1 cellular context compared by ENCODE assay signal in the genomic region with DNA sequence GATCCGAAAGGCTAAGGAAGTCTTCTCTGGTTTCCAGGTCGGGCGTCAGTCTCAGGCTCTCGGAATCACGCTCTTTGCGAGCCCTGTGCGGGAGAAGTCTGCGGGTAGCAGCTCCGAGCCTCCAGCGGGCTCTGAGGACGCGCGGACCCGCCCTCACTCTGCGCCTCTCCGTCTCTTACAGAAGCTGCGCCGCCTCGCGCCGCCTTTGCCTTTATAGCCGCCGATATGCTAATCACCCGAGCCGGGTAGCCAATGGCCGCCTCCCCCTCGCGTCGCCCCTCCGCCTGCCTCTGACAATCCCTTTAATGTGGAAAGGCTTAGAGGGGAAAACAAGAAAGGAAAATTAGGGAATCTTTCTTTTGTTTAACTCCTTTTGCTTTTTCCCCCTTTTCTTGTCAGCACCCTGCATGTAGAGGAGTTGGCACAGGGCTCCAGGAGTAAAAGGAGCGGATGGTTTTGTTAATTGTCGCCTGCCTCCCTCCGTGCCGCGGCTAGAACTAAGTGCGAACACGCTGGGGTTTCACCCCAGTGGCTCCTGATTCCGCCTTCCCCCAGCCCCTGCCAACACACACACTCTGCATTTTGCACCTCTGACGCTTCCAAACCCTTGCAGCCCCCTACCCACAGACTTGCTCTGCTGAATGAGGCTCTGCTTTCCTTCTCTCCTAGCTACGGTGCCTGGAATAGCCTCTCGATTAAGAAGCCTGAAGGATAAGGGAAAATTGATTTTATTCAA.
TF ChIP-seq lines count a peak whose summit lies in the region.

PCDH8 (minus strand) TSS at position 186 of the 736 bp plus-strand sequence. CDS start 204 bp downstream, outside the sequence.

TF ChIP-seq in H1, 55 proteins besides CTCF, POLR2A, EP300 and RAD21 (continued from another document):
- TF ChIP-seq, protein P1, sequence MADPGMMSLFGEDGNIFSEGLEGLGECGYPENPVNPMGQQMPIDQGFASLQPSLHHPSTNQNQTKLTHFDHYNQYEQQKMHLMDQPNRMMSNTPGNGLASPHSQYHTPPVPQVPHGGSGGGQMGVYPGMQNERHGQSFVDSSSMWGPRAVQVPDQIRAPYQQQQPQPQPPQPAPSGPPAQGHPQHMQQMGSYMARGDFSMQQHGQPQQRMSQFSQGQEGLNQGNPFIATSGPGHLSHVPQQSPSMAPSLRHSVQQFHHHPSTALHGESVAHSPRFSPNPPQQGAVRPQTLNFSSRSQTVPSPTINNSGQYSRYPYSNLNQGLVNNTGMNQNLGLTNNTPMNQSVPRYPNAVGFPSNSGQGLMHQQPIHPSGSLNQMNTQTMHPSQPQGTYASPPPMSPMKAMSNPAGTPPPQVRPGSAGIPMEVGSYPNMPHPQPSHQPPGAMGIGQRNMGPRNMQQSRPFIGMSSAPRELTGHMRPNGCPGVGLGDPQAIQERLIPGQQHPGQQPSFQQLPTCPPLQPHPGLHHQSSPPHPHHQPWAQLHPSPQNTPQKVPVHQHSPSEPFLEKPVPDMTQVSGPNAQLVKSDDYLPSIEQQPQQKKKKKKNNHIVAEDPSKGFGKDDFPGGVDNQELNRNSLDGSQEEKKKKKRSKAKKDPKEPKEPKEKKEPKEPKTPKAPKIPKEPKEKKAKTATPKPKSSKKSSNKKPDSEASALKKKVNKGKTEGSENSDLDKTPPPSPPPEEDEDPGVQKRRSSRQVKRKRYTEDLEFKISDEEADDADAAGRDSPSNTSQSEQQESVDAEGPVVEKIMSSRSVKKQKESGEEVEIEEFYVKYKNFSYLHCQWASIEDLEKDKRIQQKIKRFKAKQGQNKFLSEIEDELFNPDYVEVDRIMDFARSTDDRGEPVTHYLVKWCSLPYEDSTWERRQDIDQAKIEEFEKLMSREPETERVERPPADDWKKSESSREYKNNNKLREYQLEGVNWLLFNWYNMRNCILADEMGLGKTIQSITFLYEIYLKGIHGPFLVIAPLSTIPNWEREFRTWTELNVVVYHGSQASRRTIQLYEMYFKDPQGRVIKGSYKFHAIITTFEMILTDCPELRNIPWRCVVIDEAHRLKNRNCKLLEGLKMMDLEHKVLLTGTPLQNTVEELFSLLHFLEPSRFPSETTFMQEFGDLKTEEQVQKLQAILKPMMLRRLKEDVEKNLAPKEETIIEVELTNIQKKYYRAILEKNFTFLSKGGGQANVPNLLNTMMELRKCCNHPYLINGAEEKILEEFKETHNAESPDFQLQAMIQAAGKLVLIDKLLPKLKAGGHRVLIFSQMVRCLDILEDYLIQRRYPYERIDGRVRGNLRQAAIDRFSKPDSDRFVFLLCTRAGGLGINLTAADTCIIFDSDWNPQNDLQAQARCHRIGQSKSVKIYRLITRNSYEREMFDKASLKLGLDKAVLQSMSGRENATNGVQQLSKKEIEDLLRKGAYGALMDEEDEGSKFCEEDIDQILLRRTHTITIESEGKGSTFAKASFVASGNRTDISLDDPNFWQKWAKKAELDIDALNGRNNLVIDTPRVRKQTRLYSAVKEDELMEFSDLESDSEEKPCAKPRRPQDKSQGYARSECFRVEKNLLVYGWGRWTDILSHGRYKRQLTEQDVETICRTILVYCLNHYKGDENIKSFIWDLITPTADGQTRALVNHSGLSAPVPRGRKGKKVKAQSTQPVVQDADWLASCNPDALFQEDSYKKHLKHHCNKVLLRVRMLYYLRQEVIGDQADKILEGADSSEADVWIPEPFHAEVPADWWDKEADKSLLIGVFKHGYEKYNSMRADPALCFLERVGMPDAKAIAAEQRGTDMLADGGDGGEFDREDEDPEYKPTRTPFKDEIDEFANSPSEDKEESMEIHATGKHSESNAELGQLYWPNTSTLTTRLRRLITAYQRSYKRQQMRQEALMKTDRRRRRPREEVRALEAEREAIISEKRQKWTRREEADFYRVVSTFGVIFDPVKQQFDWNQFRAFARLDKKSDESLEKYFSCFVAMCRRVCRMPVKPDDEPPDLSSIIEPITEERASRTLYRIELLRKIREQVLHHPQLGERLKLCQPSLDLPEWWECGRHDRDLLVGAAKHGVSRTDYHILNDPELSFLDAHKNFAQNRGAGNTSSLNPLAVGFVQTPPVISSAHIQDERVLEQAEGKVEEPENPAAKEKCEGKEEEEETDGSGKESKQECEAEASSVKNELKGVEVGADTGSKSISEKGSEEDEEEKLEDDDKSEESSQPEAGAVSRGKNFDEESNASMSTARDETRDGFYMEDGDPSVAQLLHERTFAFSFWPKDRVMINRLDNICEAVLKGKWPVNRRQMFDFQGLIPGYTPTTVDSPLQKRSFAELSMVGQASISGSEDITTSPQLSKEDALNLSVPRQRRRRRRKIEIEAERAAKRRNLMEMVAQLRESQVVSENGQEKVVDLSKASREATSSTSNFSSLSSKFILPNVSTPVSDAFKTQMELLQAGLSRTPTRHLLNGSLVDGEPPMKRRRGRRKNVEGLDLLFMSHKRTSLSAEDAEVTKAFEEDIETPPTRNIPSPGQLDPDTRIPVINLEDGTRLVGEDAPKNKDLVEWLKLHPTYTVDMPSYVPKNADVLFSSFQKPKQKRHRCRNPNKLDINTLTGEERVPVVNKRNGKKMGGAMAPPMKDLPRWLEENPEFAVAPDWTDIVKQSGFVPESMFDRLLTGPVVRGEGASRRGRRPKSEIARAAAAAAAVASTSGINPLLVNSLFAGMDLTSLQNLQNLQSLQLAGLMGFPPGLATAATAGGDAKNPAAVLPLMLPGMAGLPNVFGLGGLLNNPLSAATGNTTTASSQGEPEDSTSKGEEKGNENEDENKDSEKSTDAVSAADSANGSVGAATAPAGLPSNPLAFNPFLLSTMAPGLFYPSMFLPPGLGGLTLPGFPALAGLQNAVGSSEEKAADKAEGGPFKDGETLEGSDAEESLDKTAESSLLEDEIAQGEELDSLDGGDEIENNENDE (IDR thresholded peaks at IDR 0.05; ENCODE audit: insufficient replicate concordance, low read length), result no peak
- no peak for TF ChIP-seq CHD1 (IDR thresholded peaks at IDR 0.05; ENCODE audit: low read depth, low read length)
- no peak for TF ChIP-seq RBBP5 (IDR thresholded peaks at IDR 0.05; ENCODE audit: borderline replicate concordance, low read depth, low read length)
- TF ChIP-seq BRCA1 (IDR thresholded peaks at IDR 0.05; ENCODE audit: low read depth, low read length), result no peak
- no peak for TF ChIP-seq KDM5A (IDR thresholded peaks at IDR 0.05; ENCODE audit: low read length)
- TF ChIP-seq GABPA (IDR thresholded peaks at IDR 0.05; ENCODE audit: borderline replicate concordance, insufficient read depth, low read length), result no peak
- no peak for TF ChIP-seq RXRA (IDR thresholded peaks at IDR 0.05; ENCODE audit: insufficient read depth, low read depth, low read length)
- peak; percentile 8 for TF ChIP-seq KDM4A (IDR thresholded peaks at IDR 0.05; ENCODE audit: low read depth, low read length, severe bottlenecking)
- TF ChIP-seq BACH1 (IDR thresholded peaks at IDR 0.05; ENCODE audit: low read length), result no peak
- no peak for TF ChIP-seq JUN (IDR thresholded peaks at IDR 0.05; ENCODE audit: low read depth, low read length)
- TF ChIP-seq HDAC2 (IDR thresholded peaks at IDR 0.05; ENCODE audit: borderline replicate concordance in 1 of 2, low read depth in 2 of 2, low read length in 2 of 2), result no peak
- TF ChIP-seq SRF (IDR thresholded peaks at IDR 0.05; ENCODE audit: low read depth, low read length), result no peak
- no peak for TF ChIP-seq CBX8 (IDR thresholded peaks at IDR 0.05; ENCODE audit: borderline replicate concordance, low read depth, low read length)
- peak; percentile 87 for TF ChIP-seq GTF2F1 (IDR thresholded peaks at IDR 0.05; ENCODE audit: borderline replicate concordance, low read depth, low read length)
- TF ChIP-seq RNF2 (IDR thresholded peaks at IDR 0.05; ENCODE audit: borderline replicate concordance, low read depth, low read length, missing control alignments, poor library complexity, severe bottlenecking), result no peak
- TF ChIP-seq TEAD4 (IDR thresholded peaks at IDR 0.05; ENCODE audit: low read depth, low read length), result no peak
- TF ChIP-seq SIRT6 (IDR thresholded peaks at IDR 0.05; ENCODE audit: low read length), result no peak
- no peak for TF ChIP-seq SIN3A (conservative IDR thresholded peaks at IDR 0.05 in 1 of 2, IDR thresholded peaks at IDR 0.05 in 1 of 2; ENCODE audit: low read depth in 1 of 2, low read length in 2 of 2)
- TF ChIP-seq, protein P2, sequence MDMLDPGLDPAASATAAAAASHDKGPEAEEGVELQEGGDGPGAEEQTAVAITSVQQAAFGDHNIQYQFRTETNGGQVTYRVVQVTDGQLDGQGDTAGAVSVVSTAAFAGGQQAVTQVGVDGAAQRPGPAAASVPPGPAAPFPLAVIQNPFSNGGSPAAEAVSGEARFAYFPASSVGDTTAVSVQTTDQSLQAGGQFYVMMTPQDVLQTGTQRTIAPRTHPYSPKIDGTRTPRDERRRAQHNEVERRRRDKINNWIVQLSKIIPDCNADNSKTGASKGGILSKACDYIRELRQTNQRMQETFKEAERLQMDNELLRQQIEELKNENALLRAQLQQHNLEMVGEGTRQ (IDR thresholded peaks at IDR 0.05; ENCODE audit: low read length), result no peak
- no peak for TF ChIP-seq HDAC6 (IDR thresholded peaks at IDR 0.05; ENCODE audit: low read depth, low read length)
- TF ChIP-seq BCL11A (IDR thresholded peaks at IDR 0.05; ENCODE audit: low read depth in 2 of 2, low read length in 2 of 2), result no peak
- TF ChIP-seq ASH2L (IDR thresholded peaks at IDR 0.05; ENCODE audit: low read length), result no peak
- TF ChIP-seq NRF1 (IDR thresholded peaks at IDR 0.05; ENCODE audit: low read depth, low read length), result no peak
- no peak for TF ChIP-seq SIX5 (IDR thresholded peaks at IDR 0.05; ENCODE audit: low read depth, low read length)
- TF ChIP-seq POU5F1 (IDR thresholded peaks at IDR 0.05; ENCODE audit: low read depth, low read length), result no peak
- TF ChIP-seq CREB1 (IDR thresholded peaks at IDR 0.05), result no peak
- TF ChIP-seq TCF12 (IDR thresholded peaks at IDR 0.05; ENCODE audit: low read depth, low read length), result no peak
- TF ChIP-seq POLR2AphosphoS5 (IDR thresholded peaks at IDR 0.05; ENCODE audit: low read depth, low read length), result peak; percentile 62; the same call in 1 of the 2 replicates
- peak; percentile 95 for TF ChIP-seq TBP (IDR thresholded peaks at IDR 0.05; ENCODE audit: low read depth, low read length)
- TF ChIP-seq SP4 (IDR thresholded peaks at IDR 0.05; ENCODE audit: low read length), result no peak
- no peak for TF ChIP-seq TAF7 (optimal IDR thresholded peaks at IDR 0.05; ENCODE audit: borderline replicate concordance, low read depth, low read length)
- peak; percentile 22; the same call in 1 of the 2 replicates for TF ChIP-seq PHF8 (conservative IDR thresholded peaks at IDR 0.05; ENCODE audit: low read depth, low read length)
- no peak for TF ChIP-seq ATF2 (IDR thresholded peaks at IDR 0.05; ENCODE audit: low read length)
- no peak for TF ChIP-seq CHD2 (IDR thresholded peaks at IDR 0.05; ENCODE audit: low read length)
- no peak; the same call in 1 of the 2 replicates for TF ChIP-seq MAX (IDR thresholded peaks at IDR 0.05)
- TF ChIP-seq YY1 (IDR thresholded peaks at IDR 0.05; ENCODE audit: low read depth, low read length), result peak; percentile 27; the same call in 1 of the 2 replicates
- TF ChIP-seq SAP30 (IDR thresholded peaks at IDR 0.05; ENCODE audit: insufficient read depth, insufficient replicate concordance, low read length), result no peak
- no peak for TF ChIP-seq MAFK (IDR thresholded peaks at IDR 0.05; ENCODE audit: low read depth, low read length)
- TF ChIP-seq CTBP2 (IDR thresholded peaks at IDR 0.05; ENCODE audit: borderline replicate concordance, insufficient read depth, insufficient read length, low read length), result no peak
- TF ChIP-seq TAF1 (IDR thresholded peaks at IDR 0.05; ENCODE audit: low read depth, low read length), result peak; percentile 76
- no peak for TF ChIP-seq ATF3 (IDR thresholded peaks at IDR 0.05; ENCODE audit: insufficient read depth, low read depth, low read length)
- no peak for TF ChIP-seq EGR1 (IDR thresholded peaks at IDR 0.05; ENCODE audit: borderline replicate concordance, low read depth, low read length)
- no peak for TF ChIP-seq KDM1A (IDR thresholded peaks at IDR 0.05; ENCODE audit: borderline replicate concordance, low read length)
- no peak for TF ChIP-seq FOSL1 (IDR thresholded peaks at IDR 0.05; ENCODE audit: insufficient read depth, low read depth, low read length)
- peak; percentile 17; the same call in 1 of the 2 replicates for TF ChIP-seq SP1 (IDR thresholded peaks at IDR 0.05; ENCODE audit: low read depth, low read length)
- TF ChIP-seq, protein P3, sequence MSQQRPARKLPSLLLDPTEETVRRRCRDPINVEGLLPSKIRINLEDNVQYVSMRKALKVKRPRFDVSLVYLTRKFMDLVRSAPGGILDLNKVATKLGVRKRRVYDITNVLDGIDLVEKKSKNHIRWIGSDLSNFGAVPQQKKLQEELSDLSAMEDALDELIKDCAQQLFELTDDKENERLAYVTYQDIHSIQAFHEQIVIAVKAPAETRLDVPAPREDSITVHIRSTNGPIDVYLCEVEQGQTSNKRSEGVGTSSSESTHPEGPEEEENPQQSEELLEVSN (IDR thresholded peaks at IDR 0.05), result peak; percentile 38; the same call in 1 of the 2 replicates
- no peak for TF ChIP-seq CEBPB (IDR thresholded peaks at IDR 0.05; ENCODE audit: low read depth, low read length)
- no peak for TF ChIP-seq EZH2 (IDR thresholded peaks at IDR 0.05; ENCODE audit: low read depth, low read length, severe bottlenecking)
- TF ChIP-seq NANOG (IDR thresholded peaks at IDR 0.05; ENCODE audit: insufficient read depth, low read depth, low read length, poor library complexity, severe bottlenecking), result no peak
- no peak for TF ChIP-seq SP2 (IDR thresholded peaks at IDR 0.05; ENCODE audit: low read length)
- no peak for TF ChIP-seq JUND (IDR thresholded peaks at IDR 0.05; ENCODE audit: low read length)
- no peak for TF ChIP-seq RFX5 (IDR thresholded peaks at IDR 0.05; ENCODE audit: borderline replicate concordance, low read depth, low read length)
